In the genomic region with DNA sequence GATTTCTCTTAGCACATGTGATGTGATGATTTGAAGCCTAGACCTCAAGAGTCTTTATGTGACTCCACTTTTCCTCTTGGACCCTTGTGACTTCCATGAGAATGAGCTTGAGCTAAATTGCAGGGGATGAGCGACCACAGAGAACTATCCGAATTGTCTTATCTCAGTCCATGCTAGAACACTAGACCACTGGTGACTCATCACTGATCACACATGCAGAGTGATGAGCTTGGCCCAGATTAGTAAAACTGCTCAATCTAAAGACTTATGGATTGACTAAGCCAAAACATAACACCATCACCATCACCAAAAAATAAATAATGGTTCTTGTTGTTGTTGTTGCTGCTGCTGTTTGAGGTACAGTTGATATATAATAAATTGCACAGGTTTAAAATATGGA, we compare ENCODE assay signal across 24 cellular contexts.
"Had no signal": no experiment of that assay in that cellular context is flagged by ENCODE, and none has a peak within 500 bp of the region (broad histone marks: within the 10 kb centered on the region; RNA-seq: fewer than 3 reads in every experiment).

No MANE protein-coding gene starts in this region.

- H3K9me3 ChIP-seq: thoracic aorta, upper lobe of left lung had no signal

- DNase-seq: activated CD8-positive, alpha-beta memory T cell treated with anti-CD3 and anti-CD28 coated beads for 24 hours; activated CD8-positive, alpha-beta memory T cell treated with anti-CD3 and anti-CD28 coated beads, Interleukin-2, amount 50 U/mL, for 48 hours; activated effector memory CD4-positive, alpha-beta T cell treated with anti-CD3 and anti-CD28 coated beads, Interleukin-2, amount 50 U/mL, for 16 hours; activated T-cell treated with anti-CD3 and anti-CD28 coated beads, Interleukin-2, amount 50 U/mL, for 48 hours; amniotic stem cell; caudate nucleus; dorsolateral prefrontal cortex; hypothalamus; kidney; left ventricle myocardium superior; naive B cell; right cardiac atrium; stimulated activated CD4-positive, alpha-beta T cell treated with anti-CD3 and anti-CD28 coated beads, Interleukin-15, amount 100 ng/mL, for 24 hours; stimulated activated CD4-positive, alpha-beta T cell treated with anti-CD3 and anti-CD28 coated beads, Interleukin-2, amount 100 ng/mL, for 48 hours; T-helper 1 cell; T-helper 9 cell; upper lobe of left lung had no signal

- H3K4me2 ChIP-seq: neural progenitor cell had no signal

- H3K4me1 Mint-ChIP-seq: activated naive CD4-positive, alpha-beta T cell treated with anti-CD3 and anti-CD28 coated beads, Interleukin-2, amount 50 U/mL, for 24 hours; naive B cell; neural progenitor cell had no signal

- H3K27ac ChIP-seq: dorsolateral prefrontal cortex, epithelial cell of prostate, neural progenitor cell, skin epidermis, thoracic aorta, upper lobe of left lung had no signal

- H3K9ac ChIP-seq: neural progenitor cell had no signal

- H2AFZ ChIP-seq: neural progenitor cell had no signal

- ATAC-seq: activated CD4-positive, CD25-positive, alpha-beta regulatory T cell treated with anti-CD3 and anti-CD28 coated beads, Interleukin-2, amount 50 U/mL, for 24 hours; left ventricle myocardium superior; right cardiac atrium had no signal

- H3K4me1 ChIP-seq: upper lobe of left lung had no signal

- H3K27ac Mint-ChIP-seq: activated naive CD4-positive, alpha-beta T cell treated with anti-CD3 and anti-CD28 coated beads, Interleukin-2, amount 50 U/mL, for 24 hours; naive B cell; neural progenitor cell; progenitor cell of endocrine pancreas had no signal

- H3K27me3 Mint-ChIP-seq: naive B cell, progenitor cell of endocrine pancreas had no signal

- H3K9me3 Mint-ChIP-seq: activated naive CD4-positive, alpha-beta T cell treated with anti-CD3 and anti-CD28 coated beads, Interleukin-2, amount 50 U/mL, for 24 hours; naive B cell had no signal

- H3K36me3 ChIP-seq: neural progenitor cell, thoracic aorta, upper lobe of left lung had no signal

- H3K36me3 Mint-ChIP-seq: activated naive CD4-positive, alpha-beta T cell treated with anti-CD3 and anti-CD28 coated beads, Interleukin-2, amount 50 U/mL, for 24 hours; naive B cell; neural progenitor cell had no signal

- H3K4me3 Mint-ChIP-seq: activated naive CD4-positive, alpha-beta T cell treated with anti-CD3 and anti-CD28 coated beads, Interleukin-2, amount 50 U/mL, for 24 hours; naive B cell; neural progenitor cell had no signal

- H3K27me3 ChIP-seq: dorsolateral prefrontal cortex, neural progenitor cell, upper lobe of left lung had no signal

- H3K4me3 ChIP-seq: dorsolateral prefrontal cortex, neural progenitor cell, skin epidermis, thoracic aorta, upper lobe of left lung had no signal
